ENCODE assay signal across 15 cellular contexts in genomic region chr2:203720922-203721672, GRCh38. TPM values are rescaled to one million over a fixed set of nuclear protein-coding genes. Genes with fewer than 3 reads are reported as not detected.
DNase-seq lines count a peak whose midpoint lies in the region; ATAC-seq and TF ChIP-seq lines count a peak whose summit lies in the region.
"Had no signal": no experiment of that assay in that cellular context is flagged by ENCODE, and none has a peak within 500 bp of the region (broad histone marks: within the 10 kb centered on the region; RNA-seq: fewer than 3 reads in every experiment).

No MANE protein-coding gene starts in this region.

- peaks cover 90% of the 10 kb centered on the region for H3K4me1 Mint-ChIP-seq in activated CD8-positive, alpha-beta T cell treated with anti-CD3 and anti-CD28 coated beads for 36 hours (ENCODE audit: low read depth)
- peaks cover 8% of the 10 kb centered on the region for H3K4me1 Mint-ChIP-seq in glutamatergic neuron (ENCODE audit: low read depth, unreplicated experiment)

- no peak overlapping the region for H3K4me3 ChIP-seq in GM12864 (ENCODE audit: low read depth, low read length)
- H3K4me3 ChIP-seq: breast epithelium, testis had no signal

- POLR2A ChIA-PET in activated CD8-positive, alpha-beta T cell treated with anti-CD3 and anti-CD28 coated beads for 36 hours (lab: Charles Lee): interaction anchor here (0.9 to 11.3 kb wide), 10 partner anchors 8 to 185 kb away, joined by 3 to 184 read pairs (median 5); partner anchors contain the start of genes CD28 and CTLA4

- H3K27ac Mint-ChIP-seq in activated CD8-positive, alpha-beta T cell treated with anti-CD3 and anti-CD28 coated beads for 36 hours: peak overlapping the region; percentile 88
- H3K27ac Mint-ChIP-seq in glutamatergic neuron (ENCODE audit: unreplicated experiment): no peak overlapping the region

- intact Hi-C loops in activated CD8-positive, alpha-beta T cell treated with anti-CD3 and anti-CD28 coated beads for 36 hours (cut with micrococcal nuclease): no loop called here

- peak; percentile 10 for TF ChIP-seq CTCF in GM12864 (IDR thresholded peaks at IDR 0.05; ENCODE audit: low read depth, low read length, missing control alignments)
- TF ChIP-seq CTCF in activated CD8-positive, alpha-beta T cell treated with anti-CD3 and anti-CD28 coated beads for 36 hours (IDR thresholded peaks at IDR 0.05): no peak
- TF ChIP-seq CTCF in glutamatergic neuron (IDR thresholded peaks at IDR 0.05; ENCODE audit: partially characterized antibody, unreplicated experiment): no peak

- H3K27me3 Mint-ChIP-seq in activated CD8-positive, alpha-beta T cell treated with anti-CD3 and anti-CD28 coated beads for 36 hours: no peaks in the 10 kb centered on the region
- H3K27me3 Mint-ChIP-seq in glutamatergic neuron (ENCODE audit: unreplicated experiment): no peaks in the 10 kb centered on the region

- peak; percentile 18 for DNase-seq in NCI-H748 (lab: John Stamatoyannopoulos, UW; ENCODE audit: unreplicated experiment)
- DNase-seq in NCI-H748 treated with DMSO at 0.1 percent for 48 hours (lab: John Stamatoyannopoulos, UW): no peak
- DNase-seq in GM12864 (ENCODE audit: low read depth): no peak
- no peak for DNase-seq in activated CD8-positive, alpha-beta T cell treated with anti-CD3 and anti-CD28 coated beads for 36 hours
- DNase-seq in left lobe of liver (ENCODE audit: low spot score): no peak
- DNase-seq in glutamatergic neuron: no peak
- no peak for DNase-seq in NCI-H1048 (lab: John Stamatoyannopoulos, UW)
- DNase-seq: testis had no signal

- CTCF ChIA-PET in activated CD8-positive, alpha-beta T cell treated with anti-CD3 and anti-CD28 coated beads for 36 hours (lab: Charles Lee): interaction anchor here (0.8 to 6.4 kb wide), 15 partner anchors 8 to 94 kb away, joined by 3 to 55 read pairs (median 5); no protein-coding TSS in a partner anchor

- H3K36me3 Mint-ChIP-seq in activated CD8-positive, alpha-beta T cell treated with anti-CD3 and anti-CD28 coated beads for 36 hours (ENCODE audit: low read depth): peaks cover 71% of the 10 kb centered on the region
- H3K36me3 Mint-ChIP-seq in glutamatergic neuron (ENCODE audit: unreplicated experiment): no peaks in the 10 kb centered on the region
- H3K36me3 Mint-ChIP-seq: CD14-positive monocyte had no signal

- peak overlapping the region; percentile 24 for H3K4me3 Mint-ChIP-seq in activated CD8-positive, alpha-beta T cell treated with anti-CD3 and anti-CD28 coated beads for 36 hours
- H3K4me3 Mint-ChIP-seq in glutamatergic neuron (ENCODE audit: unreplicated experiment): no peak overlapping the region
- H3K4me3 Mint-ChIP-seq: CD14-positive monocyte had no signal

- H3K9me3 Mint-ChIP-seq in activated CD8-positive, alpha-beta T cell treated with anti-CD3 and anti-CD28 coated beads for 36 hours: peaks cover 11% of the 10 kb centered on the region
- H3K9me3 Mint-ChIP-seq in glutamatergic neuron (ENCODE audit: unreplicated experiment): no peaks in the 10 kb centered on the region
- H3K9me3 Mint-ChIP-seq: CD14-positive monocyte had no signal

- ATAC-seq in activated CD8-positive, alpha-beta T cell treated with anti-CD3 and anti-CD28 coated beads for 36 hours: no peak
- ATAC-seq in left lobe of liver (peak; percentile 57), GM19351 (IDR thresholded peaks at IDR 0.05; ENCODE audit: unreplicated experiment) (no peak)
- ATAC-seq: Panc1 had no signal

RNA-seq across cellular contexts. Expression of gene CD28, which starts 14.7 kb away (rescaled TPM):
- total RNA-seq in activated CD8-positive, alpha-beta T cell treated with anti-CD3 and anti-CD28 coated beads for 36 hours: 10 to 100 TPM; 94.2 to 97.3 TPM
- total RNA-seq in left lobe of liver: 1.5 TPM
- total RNA-seq in glutamatergic neuron (ENCODE audit: unreplicated experiment): not detected
- total RNA-seq: A172, NCI-H460, renal cortical epithelial cell had no signal

Comparison
In these comparisons a context has a peak if more than half of its experiments do, and no peak if none do; other contexts are left out.
1. RNA of gene CD28, which starts 14.7 kb away (total RNA-seq): 94.2 to 97.3 TPM in activated CD8-positive, alpha-beta T cell treated with anti-CD3 and anti-CD28 coated beads for 36 hours; 1.5 TPM in left lobe of liver (single experiment) and not detected in glutamatergic neuron (single experiment); every median in the first group is over 10 times any median in the second.